In the genomic region with DNA sequence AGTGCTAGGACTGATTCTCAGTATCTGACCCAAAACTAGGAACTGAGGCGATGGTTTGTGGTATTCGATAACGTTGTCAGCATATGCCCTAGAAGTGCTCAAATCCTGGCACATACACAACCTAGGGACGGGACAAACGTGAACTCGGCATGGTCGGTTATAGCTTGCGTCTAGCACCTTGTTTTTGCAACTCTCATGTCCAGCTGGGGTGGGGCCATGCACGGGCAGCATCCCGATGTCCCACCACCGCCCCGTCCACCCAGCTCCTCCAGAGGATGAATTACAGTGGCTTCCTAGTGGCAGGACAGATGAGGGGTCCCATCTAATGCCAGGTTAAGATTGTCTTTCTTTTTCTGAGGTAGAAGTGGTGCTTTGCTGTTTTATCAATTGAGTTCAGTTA, we compare ENCODE assay signal across 27 cellular contexts. TPM values are rescaled to one million over a fixed set of nuclear protein-coding genes. Genes with fewer than 3 reads are reported as not detected.
"Had no signal": no experiment of that assay in that cellular context is flagged by ENCODE, and none has a peak within 500 bp of the region (broad histone marks: within the 10 kb centered on the region; RNA-seq: fewer than 3 reads in every experiment).

No MANE protein-coding gene starts in this region.

- ATAC-seq: esophagus mucosa, gastrocnemius medialis, heart right ventricle, left cardiac atrium, left lung, left ventricle myocardium superior, lower lobe of right lung had no signal

- H3K36me3 ChIP-seq: esophagus squamous epithelium, gastrocnemius medialis, heart right ventricle, left lung, lower lobe of right lung had no signal

- H3K4me3 ChIP-seq: coronary artery, dorsolateral prefrontal cortex, esophagus squamous epithelium, gastrocnemius medialis, heart right ventricle, left lung, lower lobe of right lung had no signal

- H3K27me3 ChIP-seq: dorsolateral prefrontal cortex, esophagus squamous epithelium, gastrocnemius medialis had no signal

- DNase-seq: dermis blood vessel endothelial cell; dorsolateral prefrontal cortex; effector CD4-positive, alpha-beta T cell; effector memory CD4-positive, alpha-beta T cell; erythroblast; esophagus squamous epithelium; foreskin fibroblast; foreskin melanocyte; gastrocnemius medialis; glutamatergic neuron; head of caudate nucleus; heart right ventricle; hippocampal formation; left cardiac atrium; left ventricle myocardium superior; lower lobe of right lung; mesenchymal stem cell; midbrain had no signal

RNA-seq across cellular contexts. Expression of gene PROP1, which starts 31.6 kb away (rescaled TPM):
- total RNA-seq: dermis blood vessel endothelial cell, esophagus mucosa, esophagus squamous epithelium, gastrocnemius medialis, glomerular endothelial cell, heart right ventricle, kidney epithelial cell, left cardiac atrium, left lung, left ventricle myocardium superior, lower leg skin, lower lobe of right lung, lung microvascular endothelial cell, mononuclear cell, mucosa of gallbladder had no signal
